In the genomic region with DNA sequence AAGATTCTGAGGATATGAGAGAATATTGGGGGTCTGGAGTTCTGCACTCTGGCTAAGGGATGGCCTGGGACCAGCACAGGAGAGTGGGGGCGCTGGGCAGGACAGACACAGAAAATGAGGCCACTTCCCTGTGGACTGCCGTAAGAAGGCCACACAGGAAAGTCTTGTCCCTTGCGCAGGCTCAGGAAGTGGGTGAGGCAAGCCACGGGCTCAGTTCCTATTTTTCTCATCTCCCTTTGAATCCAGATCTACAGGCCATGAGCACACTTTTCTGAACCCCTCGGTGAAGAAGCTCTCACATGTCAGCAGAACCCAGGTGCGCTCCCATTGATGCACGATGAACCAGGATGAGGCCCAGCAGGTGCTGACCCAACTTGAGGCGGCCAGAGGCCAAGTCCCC, we compare ENCODE assay signal across 15 cellular contexts.
"Had no signal": no experiment of that assay in that cellular context is flagged by ENCODE, and none has a peak within 500 bp of the region (broad histone marks: within the 10 kb centered on the region; RNA-seq: fewer than 3 reads in every experiment).

No MANE protein-coding gene starts in this region.

- H3K4me1 ChIP-seq: adrenal gland, colonic mucosa, gastroesophageal sphincter, parathyroid adenoma, transverse colon had no signal

- H3K27me3 ChIP-seq: adrenal gland, colonic mucosa, gastroesophageal sphincter, transverse colon had no signal

- H3K36me3 ChIP-seq: adrenal gland, colonic mucosa, gastroesophageal sphincter, transverse colon had no signal

- H3K27ac ChIP-seq: adrenal gland, colonic mucosa, epithelial cell of prostate, gastroesophageal sphincter, parathyroid adenoma, transverse colon had no signal

- ATAC-seq: gastroesophageal sphincter; stimulated activated naive B cell treated with anti-CD40 and anti-IgM and Interleukin-4, amounts not matched to agents 10 μg/mL and 1 μg/mL and 100 μg/mL, for 72 hours had no signal

- H3K9me3 ChIP-seq: adrenal gland, colonic mucosa, gastroesophageal sphincter, transverse colon had no signal

- DNase-seq: activated B cell treated with CpG ODN at 0.5 μM for 24 hours; activated CD4-positive, alpha-beta T cell treated with anti-CD3 and anti-CD28 coated beads, Interleukin-2, amount 50 U/mL, for 1 hour; activated naive CD4-positive, alpha-beta T cell treated with anti-CD3 and anti-CD28 coated beads, Interleukin-2, amount 50 U/mL, for 16 hours; caudate nucleus; colonic mucosa; effector memory CD4-positive, alpha-beta T cell; retina; stimulated activated CD4-positive, alpha-beta T cell treated with anti-CD3 and anti-CD28 coated beads, Interleukin-2, amount 100 ng/mL, for 24 hours; stimulated activated naive B cell treated with anti-CD40 and anti-IgM and Interleukin-4, amounts not matched to agents 10 μg/mL and 1 μg/mL and 100 μg/mL, for 72 hours; T1000; transverse colon had no signal

- H3K4me3 ChIP-seq: adrenal gland, colonic mucosa, gastroesophageal sphincter, transverse colon had no signal

- H3K9ac ChIP-seq: parathyroid adenoma had no signal
